In the genomic region with DNA sequence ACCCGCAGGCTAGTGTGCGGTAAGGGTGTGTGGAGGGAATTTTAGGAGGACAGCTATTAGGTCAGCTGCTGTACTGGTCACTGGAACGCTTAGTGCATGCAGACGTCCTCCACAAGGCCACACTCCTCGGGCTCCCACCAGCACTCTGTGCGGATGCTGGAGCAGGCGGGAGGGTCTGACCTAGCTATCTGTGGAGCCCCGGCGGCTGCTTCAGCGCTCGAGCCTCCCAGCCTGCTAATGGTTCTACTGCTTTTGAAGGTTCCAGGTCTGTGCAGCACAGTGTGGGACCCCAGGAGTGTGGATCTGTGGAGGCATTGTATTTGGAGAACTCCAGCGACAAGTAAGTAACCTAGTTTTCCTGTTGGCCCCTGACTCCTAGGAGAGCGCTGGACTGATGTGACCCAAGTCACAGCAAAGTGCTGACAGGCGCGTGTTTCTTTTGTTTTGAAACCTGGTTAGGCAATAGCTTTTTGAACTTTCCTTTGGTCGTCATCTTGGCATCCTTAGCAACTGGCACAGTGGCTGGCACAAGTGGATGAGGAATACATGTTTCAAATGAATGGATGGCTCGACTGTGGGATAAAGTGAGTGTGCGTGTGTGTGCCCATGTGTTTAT, we compare ENCODE assay signal across 25 cellular contexts.
DNase-seq lines count a peak whose midpoint lies in the region; FAIRE-seq and TF ChIP-seq lines count a peak whose summit lies in the region.
"Had no signal": no experiment of that assay in that cellular context is flagged by ENCODE, and none has a peak within 500 bp of the region (broad histone marks: within the 10 kb centered on the region; RNA-seq: fewer than 3 reads in every experiment).

No MANE protein-coding gene starts in this region.

- no peak overlapping the region for H3K4me2 ChIP-seq in neuronal stem cell (ENCODE audit: insufficient read depth, low read length, poor library complexity, severe bottlenecking)
- H3K4me2 ChIP-seq: BLaER1 had no signal

- no peak overlapping the region for H4K91ac ChIP-seq in neuronal stem cell (ENCODE audit: low read depth, low read length, poor library complexity)

- peak overlapping the region; percentile 32 for H3K14ac ChIP-seq in neuronal stem cell (ENCODE audit: low read length)

- no peak overlapping the region for H2BK15ac ChIP-seq in neuronal stem cell (ENCODE audit: low read length)

- H2AFZ ChIP-seq in neuronal stem cell (ENCODE audit: low read length), result no peak overlapping the region
- H2AFZ ChIP-seq: GM23248 had no signal

- WGBS in neuronal stem cell (ENCODE audit: extremely low coverage in 2 of 2, insufficient read length in 2 of 2, insufficient replicate concordance in 1 of 2), 2 donors, result no CpG with 5 or more reads among the region's 18 CpGs

- H4K8ac ChIP-seq in neuronal stem cell (ENCODE audit: low read depth, low read length), result no peak overlapping the region

- peak overlapping the region; percentile 34 for H3K27ac Mint-ChIP-seq in activated naive CD4-positive, alpha-beta T cell treated with anti-CD3 and anti-CD28 coated beads, Interleukin-2, amount 10 ng/mL, durations not matched to agents 7 days and 5 days
- H3K27ac Mint-ChIP-seq: B cell had no signal

- no peak overlapping the region for H3K4me3 Mint-ChIP-seq in activated naive CD4-positive, alpha-beta T cell treated with anti-CD3 and anti-CD28 coated beads, Interleukin-2, amount 10 ng/mL, durations not matched to agents 7 days and 5 days
- H3K4me3 Mint-ChIP-seq: B cell; CD4-positive, CD25-positive, alpha-beta regulatory T cell; CD8-positive, alpha-beta T cell had no signal

- no peak overlapping the region for H3K18ac ChIP-seq in neuronal stem cell (ENCODE audit: low read length)

- H3K4me1 Mint-ChIP-seq in activated naive CD4-positive, alpha-beta T cell treated with anti-CD3 and anti-CD28 coated beads, Interleukin-2, amount 10 ng/mL, durations not matched to agents 7 days and 5 days, result no peaks in the 10 kb centered on the region

- peaks cover 0 to 2% of the 10 kb centered on the region in 2 donors for H3K9me3 ChIP-seq in neuronal stem cell (replicated peaks in 1 of 2; ENCODE audit: control insufficient read depth in 2 of 2, insufficient read depth in 1 of 2, low read depth in 1 of 2, low read length in 2 of 2)
- H3K9me3 ChIP-seq: BLaER1, Caco-2 had no signal

- no peak overlapping the region for H2BK120ac ChIP-seq in neuronal stem cell (ENCODE audit: low read depth, low read length)

- H3K27me3 ChIP-seq in bronchial epithelial cell (ENCODE audit: control insufficient read depth, insufficient read depth, low read length) (no peaks in the 10 kb centered on the region), neuronal stem cell (ENCODE audit: control insufficient read depth in 3 of 3, insufficient read depth in 3 of 3, low read depth in 1 of 3, low read length in 3 of 3) (no peaks in the 10 kb centered on the region)
- H3K27me3 ChIP-seq: BLaER1 had no signal

- no peaks in the 10 kb centered on the region for H3K27me3 Mint-ChIP-seq in activated naive CD4-positive, alpha-beta T cell treated with anti-CD3 and anti-CD28 coated beads, Interleukin-2, amount 10 ng/mL, durations not matched to agents 7 days and 5 days
- H3K27me3 Mint-ChIP-seq: B cell; CD4-positive, CD25-positive, alpha-beta regulatory T cell had no signal

- FAIRE-seq in D721Med (lab: Jason Lieb, UNC), result peak; percentile 88
- FAIRE-seq in bronchial epithelial cell (lab: Jason Lieb, UNC), result peak; percentile 43
- FAIRE-seq: A204.1, GM12878, GM19239, H1 had no signal

- H3K4me3 ChIP-seq in bronchial epithelial cell (ENCODE audit: low read depth, low read length), result no peak overlapping the region
- no peak overlapping the region for H3K4me3 ChIP-seq in neuronal stem cell (ENCODE audit: low read length in 2 of 2)
- H3K4me3 ChIP-seq in foreskin fibroblast (ENCODE audit: low read depth in 1 of 2, low read length in 2 of 2), result no peak overlapping the region
- H3K4me3 ChIP-seq: BLaER1, GM12878, GM23248 had no signal

- H2BK5ac ChIP-seq in neuronal stem cell (ENCODE audit: low read length), result no peak overlapping the region

- H3K36me3 Mint-ChIP-seq in activated naive CD4-positive, alpha-beta T cell treated with anti-CD3 and anti-CD28 coated beads, Interleukin-2, amount 10 ng/mL, durations not matched to agents 7 days and 5 days, result peaks cover 23% of the 10 kb centered on the region

- H3K79me1 ChIP-seq in neuronal stem cell (ENCODE audit: low read depth, low read length), result no peaks in the 10 kb centered on the region

- H3K4me1 ChIP-seq in neuronal stem cell (ENCODE audit: control insufficient read depth in 2 of 2, insufficient read depth in 1 of 2, low read depth in 1 of 2, low read length in 2 of 2), result no peaks in the 10 kb centered on the region
- H3K4me1 ChIP-seq: BLaER1, Caco-2 had no signal

- no peak overlapping the region for H3K4ac ChIP-seq in neuronal stem cell (ENCODE audit: low read length)

- H3K23ac ChIP-seq in neuronal stem cell (ENCODE audit: low read depth, low read length, poor library complexity), result no peak overlapping the region

- H3K9ac ChIP-seq in neuronal stem cell (ENCODE audit: low read depth, low read length, poor library complexity), result no peak overlapping the region
- H3K9ac ChIP-seq: BLaER1, GM23248 had no signal

- no peak overlapping the region for H2BK12ac ChIP-seq in neuronal stem cell (ENCODE audit: low read length)

- H2AK5ac ChIP-seq in neuronal stem cell (ENCODE audit: low read depth, low read length), result no peak overlapping the region

- no peak for TF ChIP-seq CTCF in D721Med (IDR thresholded peaks at IDR 0.05; ENCODE audit: insufficient read depth, missing control alignments)
- TF ChIP-seq CTCF in bronchial epithelial cell (IDR thresholded peaks at IDR 0.05; ENCODE audit: insufficient read depth, low read length, severe bottlenecking), result no peak
- TF ChIP-seq CTCF in foreskin fibroblast (IDR thresholded peaks at IDR 0.05; ENCODE audit: low read depth, low read length), result no peak

- no peak overlapping the region for H3K27ac ChIP-seq in neuronal stem cell (replicated peaks; ENCODE audit: low read length)
- H3K27ac ChIP-seq: 22Rv1, BLaER1, C4-2B, GM23248 had no signal

- no peaks in the 10 kb centered on the region for H3K9me3 Mint-ChIP-seq in activated naive CD4-positive, alpha-beta T cell treated with anti-CD3 and anti-CD28 coated beads, Interleukin-2, amount 10 ng/mL, durations not matched to agents 7 days and 5 days
- H3K9me3 Mint-ChIP-seq: CD4-positive, CD25-positive, alpha-beta regulatory T cell; CD8-positive, alpha-beta T cell had no signal

- peaks cover 7% of the 10 kb centered on the region for H3K36me3 ChIP-seq in bronchial epithelial cell (ENCODE audit: control insufficient read depth, insufficient read depth, low read length)
- peaks cover 10 to 73% of the 10 kb centered on the region in 2 donors for H3K36me3 ChIP-seq in neuronal stem cell (replicated peaks in 1 of 2; ENCODE audit: control insufficient read depth in 2 of 2, insufficient read depth in 2 of 2, low read length in 2 of 2)

- CTCF ChIA-PET in activated naive CD4-positive, alpha-beta T cell treated with anti-CD3 and anti-CD28 coated beads, Interleukin-2, amount 10 ng/mL, durations not matched to agents 7 days and 5 days (lab: Charles Lee), result interaction anchor here (1.0 to 1.1 kb wide), 2 partner anchors 47 to 49 kb away, joined by 3 to 5 read pairs; no protein-coding TSS in a partner anchor

- no peak for DNase-seq in activated naive CD4-positive, alpha-beta T cell treated with anti-CD3 and anti-CD28 coated beads, Interleukin-2, amount 10 ng/mL, durations not matched to agents 7 days and 5 days
- no peak for DNase-seq in activated naive CD4-positive, alpha-beta T cell (lab: John Stamatoyannopoulos, UW)
- DNase-seq in D721Med (ENCODE audit: insufficient read length, low spot score) (no peak), bronchial epithelial cell (ENCODE audit: low read depth) (no peak), neuronal stem cell (ENCODE audit: low spot score) (no peak), NCI-H1930 (lab: John Stamatoyannopoulos, UW) (no peak), foreskin fibroblast (no peak)
- DNase-seq: Caco-2; CD4-positive, CD25-positive, alpha-beta regulatory T cell; CD8-positive, alpha-beta T cell; DMS 273 treated with DMSO at 0.1 percent for 48 hours; DMS79; EL; GDM1; GM23248; H7; HCEC 1CT had no signal
